In the genomic region with DNA sequence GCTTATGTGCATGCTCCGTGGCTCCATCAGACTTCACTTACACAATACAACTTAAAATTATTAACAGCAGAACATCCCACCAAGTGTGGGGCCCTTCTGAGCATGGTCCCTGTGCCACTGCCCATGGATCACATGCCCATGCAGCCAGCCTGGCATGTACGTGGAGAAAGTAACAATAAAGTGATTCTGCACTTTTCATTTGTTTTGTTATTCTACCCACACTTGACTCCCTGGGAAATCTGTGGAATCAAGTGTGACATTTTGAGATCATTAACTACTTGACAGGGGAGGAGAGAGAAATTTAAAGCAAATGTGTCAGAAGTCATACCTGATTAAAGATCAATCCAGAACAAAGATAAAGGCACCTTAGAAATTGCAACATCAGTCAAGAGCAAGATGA, we compare ENCODE assay signal across 24 cellular contexts.
"Had no signal": no experiment of that assay in that cellular context is flagged by ENCODE, and none has a peak within 500 bp of the region (broad histone marks: within the 10 kb centered on the region; RNA-seq: fewer than 3 reads in every experiment).

No MANE protein-coding gene starts in this region.

- FAIRE-seq: bronchial epithelial cell had no signal

- H3K36me3 ChIP-seq: heart right ventricle, left ventricle myocardium inferior, neutrophil, sigmoid colon, upper lobe of left lung had no signal

- H3K4me1 Mint-ChIP-seq: natural killer cell, WTC11 had no signal

- H3K27me3 ChIP-seq: heart right ventricle, neutrophil, sigmoid colon, upper lobe of left lung had no signal

- H3K4me1 ChIP-seq: heart right ventricle, left ventricle myocardium inferior, upper lobe of left lung had no signal

- H3K4me3 Mint-ChIP-seq: activated naive CD4-positive, alpha-beta T cell treated with anti-CD3 and anti-CD28 coated beads for 36 hours; activated naive CD8-positive, alpha-beta T cell treated with anti-CD3 and anti-CD28 coated beads, Interleukin-2, amount 10 ng/mL, durations not matched to agents 7 days and 5 days; activated T-cell treated with anti-CD3 and anti-CD28 coated beads, Interleukin-2, amount 50 U/mL, for 4 hours; natural killer cell; stimulated activated naive B cell treated with anti-CD40 and anti-IgM and Interleukin-4, amounts not matched to agents 10 μg/mL and 1 μg/mL and 100 μg/mL, for 72 hours; WTC11 had no signal

- DNase-seq: activated CD4-positive, alpha-beta T cell treated with anti-CD3 and anti-CD28 coated beads, Interleukin-2, amount 50 U/mL, for 48 hours; activated CD8-positive, alpha-beta memory T cell treated with anti-CD3 and anti-CD28 coated beads, Interleukin-2, amount 50 U/mL, for 48 hours; activated effector memory CD4-positive, alpha-beta T cell treated with Interleukin-2 at 50 U/mL for 16 hours; activated naive CD4-positive, alpha-beta T cell treated with anti-CD3 and anti-CD28 coated beads for 36 hours; activated naive CD8-positive, alpha-beta T cell treated with anti-CD3 and anti-CD28 coated beads, Interleukin-2, amount 10 ng/mL, durations not matched to agents 7 days and 5 days; activated T-cell treated with anti-CD3 and anti-CD28 coated beads, Interleukin-2, amount 50 U/mL, for 4 hours; amniotic stem cell; cerebellar nuclear complex; cortex of kidney; heart right ventricle; islet precursor cell; left ventricle myocardium inferior; midbrain; natural killer cell; sigmoid colon; stimulated activated CD4-positive, alpha-beta T cell treated with anti-CD3 and anti-CD28 coated beads, Interleukin-15, amount 100 ng/mL, for 24 hours; stimulated activated naive B cell treated with anti-CD40 and anti-IgM and Interleukin-4, amounts not matched to agents 10 μg/mL and 1 μg/mL and 100 μg/mL, for 72 hours; T-helper 9 cell; upper lobe of left lung had no signal

- H3K27ac ChIP-seq: epithelial cell of prostate, heart right ventricle, left ventricle myocardium inferior, neutrophil, upper lobe of left lung had no signal

- H3K4me2 ChIP-seq: smooth muscle cell had no signal

- H3K27ac Mint-ChIP-seq: activated naive CD4-positive, alpha-beta T cell treated with anti-CD3 and anti-CD28 coated beads for 36 hours; activated naive CD8-positive, alpha-beta T cell treated with anti-CD3 and anti-CD28 coated beads, Interleukin-2, amount 10 ng/mL, durations not matched to agents 7 days and 5 days; natural killer cell; stimulated activated naive B cell treated with anti-CD40 and anti-IgM and Interleukin-4, amounts not matched to agents 10 μg/mL and 1 μg/mL and 100 μg/mL, for 72 hours; WTC11 had no signal

- H3K4me3 ChIP-seq: heart right ventricle, left ventricle myocardium inferior, sigmoid colon, smooth muscle cell, upper lobe of left lung had no signal

- H3K9me3 Mint-ChIP-seq: activated naive CD4-positive, alpha-beta T cell treated with anti-CD3 and anti-CD28 coated beads for 36 hours had no signal

- ATAC-seq: activated T-cell treated with anti-CD3 and anti-CD28 coated beads, Interleukin-2, amount 50 U/mL, for 4 hours; heart right ventricle; natural killer cell; stimulated activated naive B cell treated with anti-CD40 and anti-IgM and Interleukin-4, amounts not matched to agents 10 μg/mL and 1 μg/mL and 100 μg/mL, for 72 hours; WTC11 had no signal

- H3K9me3 ChIP-seq: left ventricle myocardium inferior, neutrophil, sigmoid colon, upper lobe of left lung had no signal

- H3K36me3 Mint-ChIP-seq: natural killer cell had no signal
